16 cellular contexts compared by ENCODE assay signal in the genomic region with DNA sequence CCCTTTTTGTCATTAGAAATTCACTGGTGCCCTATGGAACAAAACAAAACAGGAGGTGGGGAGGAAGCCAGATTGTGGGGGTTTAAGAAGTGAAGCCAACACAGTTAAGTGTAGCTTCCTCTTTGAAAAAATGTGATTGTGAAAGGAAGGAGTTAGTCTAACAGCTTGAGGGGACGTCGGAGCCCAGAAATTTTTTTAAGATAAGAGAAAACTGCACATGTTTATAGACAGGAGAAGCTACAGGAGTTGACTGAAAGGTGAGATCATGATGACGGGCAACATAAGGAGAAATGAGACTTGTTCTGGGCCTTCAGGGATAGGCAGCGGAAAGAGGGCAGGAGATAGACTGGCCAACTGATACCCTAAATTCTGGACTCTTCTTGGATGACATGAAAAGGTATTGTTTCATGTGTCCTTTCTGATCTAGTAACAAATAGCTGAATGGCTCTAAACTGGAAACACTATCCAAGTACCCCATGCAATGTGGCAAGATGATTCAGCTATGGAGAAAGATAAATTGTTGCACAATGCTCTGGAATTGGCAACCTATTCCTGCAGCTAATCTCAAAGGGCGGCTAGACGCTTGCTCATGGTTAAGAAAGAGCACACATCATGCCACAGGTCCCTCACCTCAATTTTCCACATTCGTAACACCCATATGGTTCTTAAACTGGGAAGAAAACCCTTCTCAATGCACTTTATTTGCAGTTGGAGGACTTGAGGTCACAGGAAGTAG. TPM values are rescaled to one million over a fixed set of nuclear protein-coding genes. Genes with fewer than 3 reads are reported as not detected.
DNase-seq lines count a peak whose midpoint lies in the region; ATAC-seq, FAIRE-seq and TF ChIP-seq lines count a peak whose summit lies in the region.
"Had no signal": no experiment of that assay in that cellular context is flagged by ENCODE, and none has a peak within 500 bp of the region (broad histone marks: within the 10 kb centered on the region; RNA-seq: fewer than 3 reads in every experiment).

No MANE protein-coding gene starts in this region.

- ATAC-seq in A549, result no peak
- 0 out of 3 replicates have a peak, but pooled peaks have one; percentile 35 for ATAC-seq in RWPE2 (ENCODE audit: low read depth)
- ATAC-seq: Panc1 had no signal

- CTCF ChIA-PET in A549 (lab: Yijun Ruan, JAX), result interaction anchor here (1.0 kb wide), 1 partner anchor 45 kb away, joined by 3 read pairs; no protein-coding TSS in a partner anchor

- POLR2A ChIA-PET in A549 (lab: Yijun Ruan, JAX), result interaction anchor here (0.6 kb wide), 1 partner anchor 299 kb away, joined by 3 read pairs; a partner anchor contains a TSS

- H3K4me3 ChIP-seq in A549 (no peak overlapping the region), HL-60 (replicated peaks; ENCODE audit: insufficient read depth, low read length) (no peak overlapping the region), RWPE2 (ENCODE audit: severe bottlenecking) (no peak overlapping the region), fibroblast of lung (replicated peaks in 1 of 4; ENCODE audit: control extremely low read depth in 1 of 4, insufficient read depth in 1 of 4, low read depth in 3 of 4, low read length in 4 of 4) (no peak overlapping the region)

- no peaks in the 10 kb centered on the region for H3K27me3 Mint-ChIP-seq in activated naive CD8-positive, alpha-beta T cell treated with anti-CD3 and anti-CD28 coated beads for 36 hours
- H3K27me3 Mint-ChIP-seq: progenitor cell of endocrine pancreas had no signal

- H3K79me2 ChIP-seq in fibroblast of lung (ENCODE audit: control insufficient read depth, insufficient read depth, low read length), result peaks cover 5% of the 10 kb centered on the region

- 76% methylated on average over 7 of the region's 7 CpGs for WGBS in A549 (ENCODE audit: missing lambda C conversion rate)

- H3K4me1 Mint-ChIP-seq in activated naive CD8-positive, alpha-beta T cell treated with anti-CD3 and anti-CD28 coated beads for 36 hours, result no peaks in the 10 kb centered on the region

- no peak for TF ChIP-seq CTCF in A549 (IDR thresholded peaks at IDR 0.05)
- TF ChIP-seq CTCF in HL-60 (IDR thresholded peaks at IDR 0.05; ENCODE audit: insufficient read depth, low read length), result no peak
- no peak for TF ChIP-seq CTCF in RWPE2 (IDR thresholded peaks at IDR 0.05; ENCODE audit: poor library complexity, severe bottlenecking)
- no peak for TF ChIP-seq CTCF in fibroblast of lung (conservative IDR thresholded peaks at IDR 0.05 in 1 of 2, IDR thresholded peaks at IDR 0.05 in 1 of 2; ENCODE audit: low read depth in 1 of 2, low read length in 2 of 2)

- H3K4me1 ChIP-seq in A549 (peaks cover 20% of the 10 kb centered on the region), RWPE2 (ENCODE audit: insufficient read depth, poor library complexity, severe bottlenecking) (no peaks in the 10 kb centered on the region), fibroblast of lung (ENCODE audit: control insufficient read depth, extremely low read depth, insufficient read depth, low read length) (no peaks in the 10 kb centered on the region)

- TF ChIP-seq POLR2A in A549 (IDR thresholded peaks at IDR 0.05; ENCODE audit: low read length), result no peak

- H2AFZ ChIP-seq in fibroblast of lung (ENCODE audit: low read length), result no peak overlapping the region

- H3K27ac ChIP-seq in A549 (peak overlapping the region; percentile 28 to 62; a peak in 5 of 6 replicates), HL-60 (replicated peaks) (peak overlapping the region; percentile 30; the same call in 1 of the 2 replicates), RWPE2 (ENCODE audit: poor library complexity, severe bottlenecking) (no peak overlapping the region), fibroblast of lung (ENCODE audit: insufficient read depth, low read length) (no peak overlapping the region)

- H3K36me3 Mint-ChIP-seq in activated naive CD8-positive, alpha-beta T cell treated with anti-CD3 and anti-CD28 coated beads for 36 hours, result peaks cover 5% of the 10 kb centered on the region
- H3K36me3 Mint-ChIP-seq: mesothelial cell of epicardium had no signal

- H3K4me2 ChIP-seq in A549 (peak overlapping the region; percentile 36), fibroblast of lung (ENCODE audit: extremely low read depth, insufficient read depth, low read length) (no peak overlapping the region)

- no peaks in the 10 kb centered on the region for H3K9me3 Mint-ChIP-seq in activated naive CD8-positive, alpha-beta T cell treated with anti-CD3 and anti-CD28 coated beads for 36 hours
- H3K9me3 Mint-ChIP-seq: mesothelial cell of epicardium had no signal

- no peaks in the 10 kb centered on the region for H3K27me3 ChIP-seq in HL-60 (ENCODE audit: insufficient read depth, poor library complexity, severe bottlenecking)
- H3K27me3 ChIP-seq in RWPE2 (ENCODE audit: insufficient read depth, poor library complexity, severe bottlenecking), result no peaks in the 10 kb centered on the region
- H3K27me3 ChIP-seq in fibroblast of lung (ENCODE audit: control insufficient read depth, insufficient read depth, low read length), result no peaks in the 10 kb centered on the region

- no peak for TF ChIP-seq RAD21 in A549 (conservative IDR thresholded peaks at IDR 0.05 in 1 of 2, IDR thresholded peaks at IDR 0.05 in 1 of 2)

- no peak for FAIRE-seq in A549 (lab: Jason Lieb, UNC)
- FAIRE-seq: urothelium cell line had no signal

- no peak overlapping the region for H3K27ac Mint-ChIP-seq in activated naive CD8-positive, alpha-beta T cell treated with anti-CD3 and anti-CD28 coated beads for 36 hours
- H3K27ac Mint-ChIP-seq: mesothelial cell of epicardium, progenitor cell of endocrine pancreas had no signal

- H3K36me3 ChIP-seq in RWPE2 (ENCODE audit: low read depth) (no peaks in the 10 kb centered on the region), fibroblast of lung (ENCODE audit: control insufficient read depth, insufficient read depth, low read length) (no peaks in the 10 kb centered on the region)

- no peak for TF ChIP-seq EP300 in A549 (IDR thresholded peaks at IDR 0.05)

- no peaks in the 10 kb centered on the region for H3K9me3 ChIP-seq in A549
- H3K9me3 ChIP-seq in RWPE2 (ENCODE audit: severe bottlenecking), result no peaks in the 10 kb centered on the region
- H3K9me3 ChIP-seq in fibroblast of lung (ENCODE audit: control insufficient read depth, insufficient read depth, low read depth, low read length), result no peaks in the 10 kb centered on the region

- H3K9ac ChIP-seq in fibroblast of lung (ENCODE audit: insufficient read depth, low read length), result no peak overlapping the region

- no peak overlapping the region for H3K4me3 Mint-ChIP-seq in activated naive CD8-positive, alpha-beta T cell treated with anti-CD3 and anti-CD28 coated beads for 36 hours
- H3K4me3 Mint-ChIP-seq: mesothelial cell of epicardium had no signal

- no peaks in the 10 kb centered on the region for H4K20me1 ChIP-seq in fibroblast of lung (ENCODE audit: control insufficient read depth, extremely low read depth, insufficient read depth, low read length)

- in situ Hi-C loops in G401 (cut with HindIII; ENCODE audit: low sequenced_read_pairs), result no loop called here

- DNase-seq in A549 (ENCODE audit: low read depth in 1 of 2, low spot score in 1 of 2) (peak in 1 of 2 experiments; percentile 32), HL-60 (ENCODE audit: low read depth in 1 of 2, low spot score in 1 of 2) (peak; percentile 35 to 58), RWPE2 (ENCODE audit: low spot score) (no peak), fibroblast of lung (ENCODE audit: low read depth in 2 of 2) (peak; percentile 76 to 81), G401 (ENCODE audit: low spot score) (no peak), C1 segment of cervical spinal cord (lab: John Stamatoyannopoulos, UW) (no peak)
- no peak for DNase-seq in activated naive CD8-positive, alpha-beta T cell treated with anti-CD3 and anti-CD28 coated beads for 36 hours
- DNase-seq in activated CD8-positive, alpha-beta memory T cell treated with anti-CD3 and anti-CD28 coated beads for 24 hours, result no peak
- DNase-seq: activated naive CD4-positive, alpha-beta T cell treated with Interleukin-2 at 50 U/mL for 16 hours; cerebellar nuclear complex; DMS79; T1000 had no signal

TF ChIP-seq in A549, 52 proteins besides CTCF, POLR2A, EP300 and RAD21:
- TF ChIP-seq, protein P1, sequence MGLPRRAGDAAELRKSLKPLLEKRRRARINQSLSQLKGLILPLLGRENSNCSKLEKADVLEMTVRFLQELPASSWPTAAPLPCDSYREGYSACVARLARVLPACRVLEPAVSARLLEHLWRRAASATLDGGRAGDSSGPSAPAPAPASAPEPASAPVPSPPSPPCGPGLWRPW (IDR thresholded peaks at IDR 0.05), result 0 out of 2 replicates have a peak, but pooled peaks have one; percentile 40
- TF ChIP-seq, protein P2, sequence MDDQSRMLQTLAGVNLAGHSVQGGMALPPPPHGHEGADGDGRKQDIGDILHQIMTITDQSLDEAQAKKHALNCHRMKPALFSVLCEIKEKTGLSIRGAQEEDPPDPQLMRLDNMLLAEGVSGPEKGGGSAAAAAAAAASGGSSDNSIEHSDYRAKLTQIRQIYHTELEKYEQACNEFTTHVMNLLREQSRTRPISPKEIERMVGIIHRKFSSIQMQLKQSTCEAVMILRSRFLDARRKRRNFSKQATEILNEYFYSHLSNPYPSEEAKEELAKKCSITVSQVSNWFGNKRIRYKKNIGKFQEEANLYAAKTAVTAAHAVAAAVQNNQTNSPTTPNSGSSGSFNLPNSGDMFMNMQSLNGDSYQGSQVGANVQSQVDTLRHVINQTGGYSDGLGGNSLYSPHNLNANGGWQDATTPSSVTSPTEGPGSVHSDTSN (IDR thresholded peaks at IDR 0.05), result no peak
- no peak for TF ChIP-seq EHMT2 (IDR thresholded peaks at IDR 0.05; ENCODE audit: low read depth)
- peak; percentile 75 to 85 for TF ChIP-seq CEBPB (IDR thresholded peaks at IDR 0.05)
- 0 out of 2 replicates have a peak, but pooled peaks have one; percentile 13 for TF ChIP-seq FOSL2 (IDR thresholded peaks at IDR 0.05)
- TF ChIP-seq FOSL2 (CRISPR knock-in tag; IDR thresholded peaks at IDR 0.05), result no peak

RNA-seq across cellular contexts. Expression of a gene that starts 3.7 kb away (rescaled TPM):
- polyA plus RNA-seq in A549 (2011; rRNA removed) (37.0 and 38.3 TPM in 2 replicates), A549 (2017; fragmentation: RNase III; extraction: RNeasy Plus Mini Kit Qiagen cat#74134 plus additional on column Dnase treatment) (28.6 to 29.3 TPM (median 28.7 TPM) in 3 replicates), fibroblast of lung (18.9 and 25.9 TPM in 2 replicates)
- polyA plus RNA-seq in A549 (2012; cell fraction: cytosol; rRNA removed), result 14.3 and 15.8 TPM in 2 replicates
- polyA plus RNA-seq in A549 (2012; cell fraction: nucleus; rRNA removed), result 8.9 and 14.4 TPM in 2 replicates
- polyA minus RNA-seq in A549 (2011; rRNA and poly(A)+ RNA removed), result 43.5 and 43.9 TPM in 2 replicates
- 22.3 and 25.9 TPM in 2 replicates for total RNA-seq in fibroblast of lung
- polyA plus RNA-seq in fibroblast of lung (2012), result 21.4 and 21.5 TPM in 2 replicates
- 8.8 and 33.4 TPM in 2 replicates for polyA minus RNA-seq in fibroblast of lung (ENCODE audit: low replicate concordance)
- 10 to 100 TPM; 17.9 to 19.2 TPM for total RNA-seq in activated naive CD8-positive, alpha-beta T cell treated with anti-CD3 and anti-CD28 coated beads for 36 hours
- total RNA-seq in G401 (2014; rRNA removed; shearing (Covaris generic)), result 23.3 and 47.9 TPM in 2 replicates

Comparison
In these comparisons a context has a peak if more than half of its experiments do, and no peak if none do; other contexts are left out.
1. DNase-seq: peak in HL-60 (2 of 2) and fibroblast of lung (2 of 2); none in RWPE2 (single experiment), activated naive CD8-positive, alpha-beta T cell treated with anti-CD3 and anti-CD28 coated beads for 36 hours (single experiment), G401 (single experiment), activated CD8-positive, alpha-beta memory T cell treated with anti-CD3 and anti-CD28 coated beads for 24 hours (single experiment) and C1 segment of cervical spinal cord (0 of 14).
2. H3K27ac ChIP-seq: peak in A549 (2 of 2) and HL-60 (single experiment); none in RWPE2 (single experiment) and fibroblast of lung (single experiment).